ENCODE assay signal across 8 cellular contexts in genomic region chr1:210143465-210144062, GRCh38.
DNase-seq lines count a peak whose midpoint lies in the region; ATAC-seq and TF ChIP-seq lines count a peak whose summit lies in the region.

No MANE protein-coding gene starts in this region.

- POLR2A ChIA-PET in AG04450 (lab: Yijun Ruan, JAX), result no interaction called here

- WGBS in esophagus muscularis mucosa, result 35% methylated on average over 4 of the region's 4 CpGs
- WGBS in thyroid gland, 2 donors, result 34 to 36% methylated on average over 4 of the region's 4 CpGs

- H3K27ac ChIP-seq in AG04450 (ENCODE audit: low read depth, low read length), result no peak overlapping the region
- no peak overlapping the region for H3K27ac ChIP-seq in esophagus muscularis mucosa (replicated peaks in 1 of 4)
- no peak overlapping the region for H3K27ac ChIP-seq in thyroid gland

- H3K36me3 ChIP-seq in esophagus muscularis mucosa, result no peaks in the 10 kb centered on the region
- no peaks in the 10 kb centered on the region for H3K36me3 ChIP-seq in thyroid gland

- TF ChIP-seq POLR2A in esophagus muscularis mucosa (IDR thresholded peaks at IDR 0.05; ENCODE audit: low read depth) (no peak), thyroid gland (IDR thresholded peaks at IDR 0.05) (no peak)

- TF ChIP-seq EP300 in esophagus muscularis mucosa (IDR thresholded peaks at IDR 0.05), result no peak

- H3K4me1 ChIP-seq in esophagus muscularis mucosa (no peaks in the 10 kb centered on the region), thyroid gland (no peaks in the 10 kb centered on the region)

- peak; percentile 66 for TF ChIP-seq CTCF in AG04450 (IDR thresholded peaks at IDR 0.05; ENCODE audit: low read depth, low read length)
- peak; percentile 56 to 69 (median 66) for TF ChIP-seq CTCF in esophagus muscularis mucosa (IDR thresholded peaks at IDR 0.05)
- TF ChIP-seq CTCF in nephron (IDR thresholded peaks at IDR 0.05; ENCODE audit: unreplicated experiment in 3 of 3), result peak; percentile 69 to 75 (median 73)
- peak; percentile 11 to 69 (median 49) for TF ChIP-seq CTCF in thyroid gland (IDR thresholded peaks at IDR 0.05)

- no peaks in the 10 kb centered on the region for H3K27me3 Mint-ChIP-seq in nephron (ENCODE audit: low read depth)

- H3K27ac Mint-ChIP-seq in nephron, result no peak overlapping the region

- no peaks in the 10 kb centered on the region for H3K4me1 Mint-ChIP-seq in nephron

- H3K9me3 ChIP-seq in AG04450 (ENCODE audit: control insufficient read depth, insufficient read depth, low read length) (no peaks in the 10 kb centered on the region), esophagus muscularis mucosa (no peaks in the 10 kb centered on the region), thyroid gland (no peaks in the 10 kb centered on the region)

- peaks cover 4% of the 10 kb centered on the region for H3K9me3 Mint-ChIP-seq in nephron

- no peak overlapping the region for H3K4me3 ChIP-seq in AG04450 (ENCODE audit: low read depth, low read length)
- no peak overlapping the region for H3K4me3 ChIP-seq in esophagus muscularis mucosa
- no peak overlapping the region for H3K4me3 ChIP-seq in thyroid gland (replicated peaks in 1 of 3)

- H3K4me3 Mint-ChIP-seq in nephron, result no peak overlapping the region

- H3K27me3 ChIP-seq in AG04450 (ENCODE audit: control insufficient read depth, insufficient read depth, low read length) (no peaks in the 10 kb centered on the region), esophagus muscularis mucosa (peaks cover 0 to 6% (median 0%) of the 10 kb centered on the region in 4 donors), thyroid gland (no peaks in the 10 kb centered on the region)

- intact Hi-C loops in esophagus muscularis mucosa (cut with DNase I), result loop anchor here (2.0 to 5.0 kb wide), 2 partner anchors 167 to 259 kb away; no protein-coding TSS in a partner anchor
- intact Hi-C loops in thyroid gland (cut with DNase I), result loop anchor here (5.0 to 10.0 kb wide), 2 partner anchors 169 to 261 kb away; no protein-coding TSS in a partner anchor

- CTCF ChIA-PET in AG04450 (lab: Charles Lee), result interaction anchor here (0.6 to 6.8 kb wide), 35 partner anchors 10 to 271 kb away, joined by 3 to 121 read pairs (median 4); no protein-coding TSS in a partner anchor

- no peaks in the 10 kb centered on the region for H3K36me3 Mint-ChIP-seq in nephron (ENCODE audit: low read depth)

- peak; percentile 46 for ATAC-seq in GM18867 (IDR thresholded peaks at IDR 0.05; ENCODE audit: unreplicated experiment)
- no peak for ATAC-seq in GM18517 (IDR thresholded peaks at IDR 0.05; ENCODE audit: unreplicated experiment)

- DNase-seq in AG04450 (ENCODE audit: low read depth, low spot score) (peak; percentile 51), NCI-H2196 (lab: John Stamatoyannopoulos, UW; ENCODE audit: unreplicated experiment) (peak; percentile 75), esophagus muscularis mucosa (ENCODE audit: extremely low spot score) (no peak), thyroid gland (peak; percentile 78 to 81)
- DNase-seq in activated CD4-positive, alpha-beta T cell treated with anti-CD3 and anti-CD28 coated beads, Interleukin-2, amount 50 U/mL, for 48 hours, result peak; percentile 72 to 79
